1 cellular context compared by ENCODE assay signal in genomic region chr12:53004582-53004981, GRCh38.
A peak's percentile ranks its signal among the peaks of the same experiment; 100 is the strongest.
TF ChIP-seq lines count a peak whose summit lies in the region.

No MANE protein-coding gene starts in this region.

TF ChIP-seq in H1, 55 proteins besides CTCF, POLR2A, EP300 and RAD21:
- TF ChIP-seq KDM1A (IDR thresholded peaks at IDR 0.05; ENCODE audit: borderline replicate concordance, low read length), result no peak
- TF ChIP-seq SP4 (IDR thresholded peaks at IDR 0.05; ENCODE audit: low read length), result no peak; the same call in 1 of the 2 replicates
- 0 out of 2 replicates have a peak, but pooled peaks have one; percentile 27 for TF ChIP-seq CEBPB (IDR thresholded peaks at IDR 0.05; ENCODE audit: low read depth, low read length)
- peak; percentile 89 for TF ChIP-seq USF2 (IDR thresholded peaks at IDR 0.05; ENCODE audit: low read length)
- TF ChIP-seq RFX5 (IDR thresholded peaks at IDR 0.05; ENCODE audit: borderline replicate concordance, low read depth, low read length), result no peak
- no peak for TF ChIP-seq TAF1 (IDR thresholded peaks at IDR 0.05; ENCODE audit: low read depth, low read length)
- peak; percentile 77 for TF ChIP-seq ATF3 (IDR thresholded peaks at IDR 0.05; ENCODE audit: insufficient read depth, low read depth, low read length)
- no peak for TF ChIP-seq ZNF274 (IDR thresholded peaks at IDR 0.05; ENCODE audit: borderline replicate concordance, extremely low read depth, low read length)
- TF ChIP-seq CHD1 (IDR thresholded peaks at IDR 0.05; ENCODE audit: low read depth, low read length), result no peak
- 0 out of 4 replicates have a peak, but pooled peaks of 1 of the 2 experiments have one; percentile 17 for TF ChIP-seq SIN3A (conservative IDR thresholded peaks at IDR 0.05 in 1 of 2, IDR thresholded peaks at IDR 0.05 in 1 of 2; ENCODE audit: low read depth in 1 of 2, low read length in 2 of 2)
- no peak for TF ChIP-seq PHF8 (conservative IDR thresholded peaks at IDR 0.05; ENCODE audit: low read depth, low read length)
- TF ChIP-seq KDM5A (IDR thresholded peaks at IDR 0.05; ENCODE audit: low read length), result no peak
- TF ChIP-seq HDAC6 (IDR thresholded peaks at IDR 0.05; ENCODE audit: low read depth, low read length), result no peak
